Comparison of ENCODE assay signal across 1 cellular context in genomic region chr4:77156912-77157858, GRCh38.
TF ChIP-seq lines count a peak whose summit lies in the region.

CCNG2 (plus strand) TSS chr4:77157207; CDS start chr4:77158533, 1,326 bp downstream.

TF ChIP-seq in K562, 482 proteins besides CTCF, POLR2A, EP300 and RAD21 (continued from another document and continues in another):
- no peak for TF ChIP-seq NR4A1 (CRISPR knock-in tag; IDR thresholded peaks at IDR 0.05)
- peak; percentile 63 for TF ChIP-seq NR4A1 (tag; IDR thresholded peaks at IDR 0.05)
- TF ChIP-seq MEIS2 (IDR thresholded peaks at IDR 0.05; ENCODE audit: partially characterized antibody) = no peak
- TF ChIP-seq ZNF197 (CRISPR knock-in tag; IDR thresholded peaks at IDR 0.05; ENCODE audit: low read depth) = no peak
- no peak for TF ChIP-seq ZNF77 (CRISPR knock-in tag; IDR thresholded peaks at IDR 0.05)
- no peak for TF ChIP-seq DLX4 (CRISPR knock-in tag; IDR thresholded peaks at IDR 0.05)
- TF ChIP-seq CEBPB (tag; IDR thresholded peaks at IDR 0.05) = no peak
- peak; percentile 31; the same call in 1 of the 2 replicates for TF ChIP-seq FOSL1 (tag; conservative IDR thresholded peaks at IDR 0.05)
- TF ChIP-seq SRSF3 (IDR thresholded peaks at IDR 0.05; ENCODE audit: insufficient read depth, low read length) = no peak
- no peak for TF ChIP-seq HMG20A (CRISPR knock-in tag; conservative IDR thresholded peaks at IDR 0.05)
- no peak for TF ChIP-seq CUX1 (CRISPR knock-in tag; IDR thresholded peaks at IDR 0.05)
- no peak for TF ChIP-seq ZNF431 (CRISPR knock-in tag; IDR thresholded peaks at IDR 0.05)
- TF ChIP-seq HMGXB4 (CRISPR knock-in tag; IDR thresholded peaks at IDR 0.05) = 0 out of 2 replicates have a peak, but pooled peaks have one; percentile 11
- TF ChIP-seq RFX5 (IDR thresholded peaks at IDR 0.05; ENCODE audit: low read depth, low read length) = no peak
- no peak for TF ChIP-seq ELF1 (tag; IDR thresholded peaks at IDR 0.05)
- peak; percentile 86 for TF ChIP-seq DIDO1 (tag; IDR thresholded peaks at IDR 0.05; ENCODE audit: low read depth)
- peak; percentile 41; the same call in 1 of the 2 replicates for TF ChIP-seq HLTF (IDR thresholded peaks at IDR 0.05)
- no peak; the same call in none of the 2 replicates for TF ChIP-seq E2F4 (CRISPR knock-in tag; IDR thresholded peaks at IDR 0.05; ENCODE audit: low read depth)
- no peak for TF ChIP-seq ZNF707 (CRISPR knock-in tag; conservative IDR thresholded peaks at IDR 0.05)
- no peak; the same call in none of the 2 replicates for TF ChIP-seq ETV5 (CRISPR knock-in tag; IDR thresholded peaks at IDR 0.05; ENCODE audit: low read depth)
- 0 out of 2 replicates have a peak, but pooled peaks have one; percentile 64 for TF ChIP-seq TGIF2 (CRISPR knock-in tag; IDR thresholded peaks at IDR 0.05)
- TF ChIP-seq, protein P1, sequence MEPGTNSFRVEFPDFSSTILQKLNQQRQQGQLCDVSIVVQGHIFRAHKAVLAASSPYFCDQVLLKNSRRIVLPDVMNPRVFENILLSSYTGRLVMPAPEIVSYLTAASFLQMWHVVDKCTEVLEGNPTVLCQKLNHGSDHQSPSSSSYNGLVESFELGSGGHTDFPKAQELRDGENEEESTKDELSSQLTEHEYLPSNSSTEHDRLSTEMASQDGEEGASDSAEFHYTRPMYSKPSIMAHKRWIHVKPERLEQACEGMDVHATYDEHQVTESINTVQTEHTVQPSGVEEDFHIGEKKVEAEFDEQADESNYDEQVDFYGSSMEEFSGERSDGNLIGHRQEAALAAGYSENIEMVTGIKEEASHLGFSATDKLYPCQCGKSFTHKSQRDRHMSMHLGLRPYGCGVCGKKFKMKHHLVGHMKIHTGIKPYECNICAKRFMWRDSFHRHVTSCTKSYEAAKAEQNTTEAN (CRISPR knock-in tag; IDR thresholded peaks at IDR 0.05) = no peak
- TF ChIP-seq ZNF224 (CRISPR knock-in tag; IDR thresholded peaks at IDR 0.05) = no peak
- no peak for TF ChIP-seq SP2 (IDR thresholded peaks at IDR 0.05; ENCODE audit: extremely low read depth, low read depth, low read length, poor library complexity, severe bottlenecking)
- TF ChIP-seq, protein P2, sequence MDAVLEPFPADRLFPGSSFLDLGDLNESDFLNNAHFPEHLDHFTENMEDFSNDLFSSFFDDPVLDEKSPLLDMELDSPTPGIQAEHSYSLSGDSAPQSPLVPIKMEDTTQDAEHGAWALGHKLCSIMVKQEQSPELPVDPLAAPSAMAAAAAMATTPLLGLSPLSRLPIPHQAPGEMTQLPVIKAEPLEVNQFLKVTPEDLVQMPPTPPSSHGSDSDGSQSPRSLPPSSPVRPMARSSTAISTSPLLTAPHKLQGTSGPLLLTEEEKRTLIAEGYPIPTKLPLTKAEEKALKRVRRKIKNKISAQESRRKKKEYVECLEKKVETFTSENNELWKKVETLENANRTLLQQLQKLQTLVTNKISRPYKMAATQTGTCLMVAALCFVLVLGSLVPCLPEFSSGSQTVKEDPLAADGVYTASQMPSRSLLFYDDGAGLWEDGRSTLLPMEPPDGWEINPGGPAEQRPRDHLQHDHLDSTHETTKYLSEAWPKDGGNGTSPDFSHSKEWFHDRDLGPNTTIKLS (IDR thresholded peaks at IDR 0.05; ENCODE audit: borderline replicate concordance, low read depth) = peak; percentile 61; the same call in 1 of the 2 replicates
- 0 out of 2 replicates have a peak, but pooled peaks have one; percentile 29 for TF ChIP-seq RNF2 (IDR thresholded peaks at IDR 0.05)
- peak; percentile 95 for TF ChIP-seq TOE1 (IDR thresholded peaks at IDR 0.05; ENCODE audit: borderline replicate concordance)
- no peak for TF ChIP-seq TOE1 (CRISPR knock-in tag; IDR thresholded peaks at IDR 0.05; ENCODE audit: borderline replicate concordance, low read depth)
- TF ChIP-seq ARID3A (IDR thresholded peaks at IDR 0.05; ENCODE audit: borderline replicate concordance, low read depth, low read length) = no peak
- TF ChIP-seq CEBPG (CRISPR knock-in tag; IDR thresholded peaks at IDR 0.05) = no peak; the same call in 1 of the 2 replicates
- no peak; a peak in 1 of 4 replicates for TF ChIP-seq CEBPG (tag; conservative IDR thresholded peaks at IDR 0.05 in 1 of 2, IDR thresholded peaks at IDR 0.05 in 1 of 2)
- peak; percentile 82 for TF ChIP-seq ATF7 (IDR thresholded peaks at IDR 0.05)
- 0 out of 2 replicates have a peak, but pooled peaks have one; percentile 42 for TF ChIP-seq DPF2 (IDR thresholded peaks at IDR 0.05)
- TF ChIP-seq PRMT5 (CRISPR knock-in tag; IDR thresholded peaks at IDR 0.05) = no peak
- peak; percentile 93 for TF ChIP-seq TARDBP (IDR thresholded peaks at IDR 0.05)
- TF ChIP-seq WHSC1 (IDR thresholded peaks at IDR 0.05; ENCODE audit: low read length) = no peak
- TF ChIP-seq, protein P3, sequence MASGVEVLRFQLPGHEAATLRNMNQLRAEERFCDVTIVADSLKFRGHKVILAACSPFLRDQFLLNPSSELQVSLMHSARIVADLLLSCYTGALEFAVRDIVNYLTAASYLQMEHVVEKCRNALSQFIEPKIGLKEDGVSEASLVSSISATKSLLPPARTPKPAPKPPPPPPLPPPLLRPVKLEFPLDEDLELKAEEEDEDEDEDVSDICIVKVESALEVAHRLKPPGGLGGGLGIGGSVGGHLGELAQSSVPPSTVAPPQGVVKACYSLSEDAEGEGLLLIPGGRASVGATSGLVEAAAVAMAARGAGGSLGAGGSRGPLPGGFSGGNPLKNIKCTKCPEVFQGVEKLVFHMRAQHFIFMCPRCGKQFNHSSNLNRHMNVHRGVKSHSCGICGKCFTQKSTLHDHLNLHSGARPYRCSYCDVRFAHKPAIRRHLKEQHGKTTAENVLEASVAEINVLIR (CRISPR knock-in tag; IDR thresholded peaks at IDR 0.05) = 0 out of 2 replicates have a peak, but pooled peaks have one; percentile 33
- TF ChIP-seq ZNF239 (CRISPR knock-in tag; IDR thresholded peaks at IDR 0.05) = no peak
- TF ChIP-seq BRD9 (IDR thresholded peaks at IDR 0.05; ENCODE audit: low read depth, partially characterized antibody) = peak; percentile 90
- TF ChIP-seq SOX6 (IDR thresholded peaks at IDR 0.05) = peak; percentile 86
- TF ChIP-seq ZNF644 (tag; IDR thresholded peaks at IDR 0.05; ENCODE audit: low read depth) = no peak
- TF ChIP-seq, protein P4, sequence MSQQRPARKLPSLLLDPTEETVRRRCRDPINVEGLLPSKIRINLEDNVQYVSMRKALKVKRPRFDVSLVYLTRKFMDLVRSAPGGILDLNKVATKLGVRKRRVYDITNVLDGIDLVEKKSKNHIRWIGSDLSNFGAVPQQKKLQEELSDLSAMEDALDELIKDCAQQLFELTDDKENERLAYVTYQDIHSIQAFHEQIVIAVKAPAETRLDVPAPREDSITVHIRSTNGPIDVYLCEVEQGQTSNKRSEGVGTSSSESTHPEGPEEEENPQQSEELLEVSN (IDR thresholded peaks at IDR 0.05; ENCODE audit: borderline replicate concordance in 1 of 2, extremely low read depth in 1 of 2, insufficient read depth in 1 of 2, insufficient read length in 1 of 2, low read depth in 1 of 2, low read length in 1 of 2, poor library complexity in 1 of 2, severe bottlenecking in 1 of 2) = peak; percentile 42 to 52
- TF ChIP-seq LEF1 (IDR thresholded peaks at IDR 0.05) = peak; percentile 91
- no peak for TF ChIP-seq ZNF184 (CRISPR knock-in tag; IDR thresholded peaks at IDR 0.05)
- TF ChIP-seq BCL6 (CRISPR knock-in tag; IDR thresholded peaks at IDR 0.05) = no peak
- TF ChIP-seq CBX8 (IDR thresholded peaks at IDR 0.05; ENCODE audit: borderline replicate concordance, extremely low read depth, low read depth, low read length, poor library complexity, severe bottlenecking) = no peak
- no peak for TF ChIP-seq ETS2 (tag; IDR thresholded peaks at IDR 0.05; ENCODE audit: borderline replicate concordance, poor library complexity, severe bottlenecking)
- peak; percentile 47 for TF ChIP-seq HMGN3 (IDR thresholded peaks at IDR 0.05; ENCODE audit: borderline replicate concordance, extremely low read depth, insufficient read length, low read depth, low read length)
- TF ChIP-seq GABPB2 (CRISPR knock-in tag; conservative IDR thresholded peaks at IDR 0.05) = no peak
- TF ChIP-seq, protein P5, sequence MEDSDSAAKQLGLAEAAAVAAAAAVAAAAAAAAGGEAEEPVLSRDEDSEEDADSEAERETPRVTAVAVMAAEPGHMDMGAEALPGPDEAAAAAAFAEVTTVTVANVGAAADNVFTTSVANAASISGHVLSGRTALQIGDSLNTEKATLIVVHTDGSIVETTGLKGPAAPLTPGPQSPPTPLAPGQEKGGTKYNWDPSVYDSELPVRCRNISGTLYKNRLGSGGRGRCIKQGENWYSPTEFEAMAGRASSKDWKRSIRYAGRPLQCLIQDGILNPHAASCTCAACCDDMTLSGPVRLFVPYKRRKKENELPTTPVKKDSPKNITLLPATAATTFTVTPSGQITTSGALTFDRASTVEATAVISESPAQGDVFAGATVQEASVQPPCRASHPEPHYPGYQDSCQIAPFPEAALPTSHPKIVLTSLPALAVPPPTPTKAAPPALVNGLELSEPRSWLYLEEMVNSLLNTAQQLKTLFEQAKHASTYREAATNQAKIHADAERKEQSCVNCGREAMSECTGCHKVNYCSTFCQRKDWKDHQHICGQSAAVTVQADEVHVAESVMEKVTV (CRISPR knock-in tag; IDR thresholded peaks at IDR 0.05) = no peak
- TF ChIP-seq MBD2 (IDR thresholded peaks at IDR 0.05; ENCODE audit: borderline replicate concordance, low read depth) = peak; percentile 46; the same call in 1 of the 2 replicates
- TF ChIP-seq ZNF764 (CRISPR knock-in tag; IDR thresholded peaks at IDR 0.05; ENCODE audit: low read depth) = 0 out of 2 replicates have a peak, but pooled peaks have one; percentile 33
- TF ChIP-seq CBFA2T2 (conservative IDR thresholded peaks at IDR 0.05) = peak; percentile 48
